Comparison of ENCODE assay signal across 1 cellular context in the genomic region with DNA sequence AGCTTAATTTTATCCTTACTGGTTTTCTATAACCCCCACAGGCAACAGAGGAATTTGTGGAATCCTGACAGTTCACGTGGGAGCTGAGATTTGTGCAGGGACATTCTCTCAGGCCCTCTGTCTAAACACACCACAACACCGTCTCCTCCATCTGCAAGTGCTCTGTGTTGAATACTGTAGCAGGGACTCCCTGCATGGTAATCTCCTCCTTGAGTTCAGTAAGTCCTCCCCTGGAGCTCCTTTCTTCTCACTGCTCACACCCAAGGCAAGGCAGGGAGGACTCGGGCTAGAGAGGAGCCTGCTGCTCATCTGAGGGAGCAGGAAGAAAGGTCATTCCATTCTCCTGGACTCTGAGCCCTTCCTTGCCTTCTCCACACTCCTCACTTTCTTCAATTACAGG.
TF ChIP-seq lines count a peak whose summit lies in the region.

No MANE protein-coding gene starts in this region.

TF ChIP-seq in H1, 55 proteins besides CTCF, POLR2A, EP300 and RAD21 (continued from another document):
- TF ChIP-seq, protein P1, sequence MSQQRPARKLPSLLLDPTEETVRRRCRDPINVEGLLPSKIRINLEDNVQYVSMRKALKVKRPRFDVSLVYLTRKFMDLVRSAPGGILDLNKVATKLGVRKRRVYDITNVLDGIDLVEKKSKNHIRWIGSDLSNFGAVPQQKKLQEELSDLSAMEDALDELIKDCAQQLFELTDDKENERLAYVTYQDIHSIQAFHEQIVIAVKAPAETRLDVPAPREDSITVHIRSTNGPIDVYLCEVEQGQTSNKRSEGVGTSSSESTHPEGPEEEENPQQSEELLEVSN (IDR thresholded peaks at IDR 0.05) = no peak
- TF ChIP-seq, protein P2, sequence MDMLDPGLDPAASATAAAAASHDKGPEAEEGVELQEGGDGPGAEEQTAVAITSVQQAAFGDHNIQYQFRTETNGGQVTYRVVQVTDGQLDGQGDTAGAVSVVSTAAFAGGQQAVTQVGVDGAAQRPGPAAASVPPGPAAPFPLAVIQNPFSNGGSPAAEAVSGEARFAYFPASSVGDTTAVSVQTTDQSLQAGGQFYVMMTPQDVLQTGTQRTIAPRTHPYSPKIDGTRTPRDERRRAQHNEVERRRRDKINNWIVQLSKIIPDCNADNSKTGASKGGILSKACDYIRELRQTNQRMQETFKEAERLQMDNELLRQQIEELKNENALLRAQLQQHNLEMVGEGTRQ (IDR thresholded peaks at IDR 0.05; ENCODE audit: low read length) = no peak
- TF ChIP-seq JUND (IDR thresholded peaks at IDR 0.05; ENCODE audit: low read length) = no peak
- no peak for TF ChIP-seq POU5F1 (IDR thresholded peaks at IDR 0.05; ENCODE audit: low read depth, low read length)
- TF ChIP-seq NRF1 (IDR thresholded peaks at IDR 0.05; ENCODE audit: low read depth, low read length) = no peak
- TF ChIP-seq CBX5 (IDR thresholded peaks at IDR 0.05; ENCODE audit: low read depth, low read length) = no peak
- no peak for TF ChIP-seq YY1 (IDR thresholded peaks at IDR 0.05; ENCODE audit: low read depth, low read length)
- no peak for TF ChIP-seq TBP (IDR thresholded peaks at IDR 0.05; ENCODE audit: low read depth, low read length)
